ENCODE assay signal across 10 cellular contexts in genomic region chr1:89287182-89288050, GRCh38. TPM values are rescaled to one million over a fixed set of nuclear protein-coding genes. Genes with fewer than 3 reads are reported as not detected.
DNase-seq lines count a peak whose midpoint lies in the region; ATAC-seq and TF ChIP-seq lines count a peak whose summit lies in the region.
"Had no signal": no experiment of that assay in that cellular context is flagged by ENCODE, and none has a peak within 500 bp of the region (broad histone marks: within the 10 kb centered on the region; RNA-seq: fewer than 3 reads in every experiment).

No MANE protein-coding gene starts in this region.

- no peaks in the 10 kb centered on the region for H3K27me3 ChIP-seq in spleen (replicated peaks in 1 of 7)
- H3K27me3 ChIP-seq in BE2C = no peaks in the 10 kb centered on the region

- intact Hi-C loops in activated T-helper 1 cell treated with anti-CD3 and anti-CD28 coated beads, Interleukin-12 subunit alpha, Interleukin-12 subunit beta, Interleukin-2, Interleukin-4 antibody, amounts not matched to agents 30 ng/mL and 10 ng/mL and 1 ng/mL, durations not matched to agents 14 hours and 24 hours and 36 hours (cut with micrococcal nuclease) = loop anchor here (1.0 to 5.0 kb wide), 6 partner anchors 8 to 245 kb away; partner anchors contain the start of gene GBP2
- intact Hi-C loops in spleen (cut with DNase I; ENCODE audit: low total_unique reads) = no loop called here

- H3K4me3 Mint-ChIP-seq in T-helper 1 cell treated with Interleukin-12 subunit alpha and Interleukin-12 subunit beta and Interleukin-4 antibody, amounts not matched to agents 30 μg/mL and 1 μg/mL, for 36 hours = peak overlapping the region; percentile 73
- peak overlapping the region; percentile 41 for H3K4me3 Mint-ChIP-seq in activated T-helper 1 cell treated with anti-CD3 and anti-CD28 coated beads, Interleukin-12 subunit alpha, Interleukin-12 subunit beta, Interleukin-2, Interleukin-4 antibody, amounts not matched to agents 30 ng/mL and 10 ng/mL and 1 ng/mL, durations not matched to agents 14 hours and 24 hours and 36 hours

- TF ChIP-seq POLR2A in spleen (IDR thresholded peaks at IDR 0.05) = no peak

- DNase-seq in T-helper 1 cell = no peak
- no peak for DNase-seq in activated T-helper 1 cell treated with anti-CD3 and anti-CD28 coated beads, Interleukin-12 subunit alpha, Interleukin-12 subunit beta, Interleukin-2, Interleukin-4 antibody, amounts not matched to agents 30 ng/mL and 10 ng/mL and 1 ng/mL, durations not matched to agents 14 hours and 24 hours and 36 hours (ENCODE audit: low spot score)
- no peak for DNase-seq in spleen
- DNase-seq in NCI-H446 treated with DMSO at 0.1 percent for 48 hours (lab: John Stamatoyannopoulos, UW) = no peak
- DNase-seq in AG08395 (ENCODE audit: low spot score) = no peak
- DNase-seq in BE2C = no peak

- H3K4me3 ChIP-seq in spleen (peak overlapping the region in 2 of 8 donors; percentile 22 to 57), BE2C (ENCODE audit: low read depth, low read length) (no peak overlapping the region)

- H3K36me3 Mint-ChIP-seq in T-helper 1 cell treated with Interleukin-12 subunit alpha and Interleukin-12 subunit beta and Interleukin-4 antibody, amounts not matched to agents 30 μg/mL and 1 μg/mL, for 36 hours (ENCODE audit: low read depth) = peaks cover 48% of the 10 kb centered on the region
- H3K36me3 Mint-ChIP-seq in activated T-helper 1 cell treated with anti-CD3 and anti-CD28 coated beads, Interleukin-12 subunit alpha, Interleukin-12 subunit beta, Interleukin-2, Interleukin-4 antibody, amounts not matched to agents 30 ng/mL and 10 ng/mL and 1 ng/mL, durations not matched to agents 14 hours and 24 hours and 36 hours (ENCODE audit: low read depth) = peaks cover 49% of the 10 kb centered on the region

- H3K9me3 ChIP-seq in spleen (peaks cover 0 to 3% (median under 1%) of the 10 kb centered on the region in 8 donors), BE2C (no peaks in the 10 kb centered on the region)

- ATAC-seq in HG02759 (IDR thresholded peaks at IDR 0.05; ENCODE audit: unreplicated experiment) = peak; percentile 31
- ATAC-seq: SK-N-SH treated with all-trans-retinoic acid at 6 μM for 48 hours had no signal

- WGBS in spleen, 5 donors = 48 to 64% (median 53%) methylated on average over 5 of the region's 5 CpGs

- H3K9me3 Mint-ChIP-seq in T-helper 1 cell treated with Interleukin-12 subunit alpha and Interleukin-12 subunit beta and Interleukin-4 antibody, amounts not matched to agents 30 μg/mL and 1 μg/mL, for 36 hours = peaks cover 47% of the 10 kb centered on the region
- peaks cover 44% of the 10 kb centered on the region for H3K9me3 Mint-ChIP-seq in activated T-helper 1 cell treated with anti-CD3 and anti-CD28 coated beads, Interleukin-12 subunit alpha, Interleukin-12 subunit beta, Interleukin-2, Interleukin-4 antibody, amounts not matched to agents 30 ng/mL and 10 ng/mL and 1 ng/mL, durations not matched to agents 14 hours and 24 hours and 36 hours

- TF ChIP-seq CTCF in spleen (IDR thresholded peaks at IDR 0.05 in 8 of 11, conservative IDR thresholded peaks at IDR 0.05 in 3 of 11) (no peak), BE2C (IDR thresholded peaks at IDR 0.05; ENCODE audit: low read depth, low read length) (no peak)

- H3K36me3 ChIP-seq in spleen (no peaks in the 10 kb centered on the region), BE2C (no peaks in the 10 kb centered on the region)

- H3K27ac ChIP-seq in spleen = peak overlapping the region; percentile 71 to 88 (median 80)
- H3K27ac ChIP-seq: 22Rv1 had no signal

- H3K4me1 ChIP-seq in spleen = peaks cover 14 to 37% (median 25%) of the 10 kb centered on the region in 6 donors
- H3K4me1 ChIP-seq in BE2C = no peaks in the 10 kb centered on the region

- H3K4me1 Mint-ChIP-seq in T-helper 1 cell treated with Interleukin-12 subunit alpha and Interleukin-12 subunit beta and Interleukin-4 antibody, amounts not matched to agents 30 μg/mL and 1 μg/mL, for 36 hours (ENCODE audit: low read depth) = peaks cover 70% of the 10 kb centered on the region
- peaks cover 79% of the 10 kb centered on the region for H3K4me1 Mint-ChIP-seq in activated T-helper 1 cell treated with anti-CD3 and anti-CD28 coated beads, Interleukin-12 subunit alpha, Interleukin-12 subunit beta, Interleukin-2, Interleukin-4 antibody, amounts not matched to agents 30 ng/mL and 10 ng/mL and 1 ng/mL, durations not matched to agents 14 hours and 24 hours and 36 hours (ENCODE audit: low read depth)

- no peaks in the 10 kb centered on the region for H3K27me3 Mint-ChIP-seq in T-helper 1 cell treated with Interleukin-12 subunit alpha and Interleukin-12 subunit beta and Interleukin-4 antibody, amounts not matched to agents 30 μg/mL and 1 μg/mL, for 36 hours (ENCODE audit: low read depth)
- H3K27me3 Mint-ChIP-seq in activated T-helper 1 cell treated with anti-CD3 and anti-CD28 coated beads, Interleukin-12 subunit alpha, Interleukin-12 subunit beta, Interleukin-2, Interleukin-4 antibody, amounts not matched to agents 30 ng/mL and 10 ng/mL and 1 ng/mL, durations not matched to agents 14 hours and 24 hours and 36 hours (ENCODE audit: insufficient read depth) = no peaks in the 10 kb centered on the region

- peak overlapping the region; percentile 98 for H3K27ac Mint-ChIP-seq in T-helper 1 cell treated with Interleukin-12 subunit alpha and Interleukin-12 subunit beta and Interleukin-4 antibody, amounts not matched to agents 30 μg/mL and 1 μg/mL, for 36 hours
- peak overlapping the region; percentile 92 for H3K27ac Mint-ChIP-seq in activated T-helper 1 cell treated with anti-CD3 and anti-CD28 coated beads, Interleukin-12 subunit alpha, Interleukin-12 subunit beta, Interleukin-2, Interleukin-4 antibody, amounts not matched to agents 30 ng/mL and 10 ng/mL and 1 ng/mL, durations not matched to agents 14 hours and 24 hours and 36 hours

RNA-seq across cellular contexts. Expression of gene GBP5, which starts 14.8 kb away (rescaled TPM):
- 145 and 154 TPM in 2 replicates for total RNA-seq in activated T-helper 1 cell treated with anti-CD3 and anti-CD28 coated beads, Interleukin-12 subunit alpha, Interleukin-12 subunit beta, Interleukin-2, Interleukin-4 antibody, amounts not matched to agents 30 ng/mL and 10 ng/mL and 1 ng/mL, durations not matched to agents 14 hours and 24 hours and 36 hours
- 10 to 100 TPM; 48.5 to 94.5 (median 53.2) TPM for total RNA-seq in spleen
- 10 to 100 TPM; 11.3 to 16.8 (median 16.0) TPM for polyA plus RNA-seq in spleen
- 0.45 TPM for polyA plus RNA-seq in BE2C (2012; ENCODE audit: insufficient read depth, insufficient read length, low read depth)
